ENCODE assay signal across 17 cellular contexts in the genomic region with DNA sequence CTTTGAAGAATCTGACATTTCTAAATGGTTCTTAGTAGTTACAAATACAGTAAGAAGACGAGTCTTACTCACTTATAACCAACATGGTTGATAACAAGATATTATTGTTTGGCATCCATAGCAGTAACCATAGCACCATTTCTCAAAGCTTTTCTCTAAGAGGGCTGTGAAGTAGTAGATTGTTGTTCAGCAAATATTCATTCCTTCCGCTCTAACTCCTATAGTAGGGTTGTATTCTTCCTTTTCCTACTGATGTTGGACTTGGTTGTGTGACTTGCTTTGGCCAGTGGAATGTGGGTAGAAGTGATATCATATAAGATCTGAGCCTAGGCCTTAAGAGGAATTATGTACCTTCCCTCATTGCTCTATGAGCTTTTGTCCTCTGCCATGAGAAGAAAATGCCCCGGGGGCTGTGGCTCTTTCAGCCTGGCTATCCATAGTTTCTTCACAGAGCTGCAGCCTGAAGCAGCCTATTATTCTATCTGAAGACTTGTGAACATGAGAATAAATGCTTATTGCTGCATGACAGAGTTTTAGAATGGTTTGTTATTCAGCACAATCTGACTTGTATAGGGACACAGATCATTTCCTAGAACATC. TPM values are rescaled to one million over a fixed set of nuclear protein-coding genes. Genes with fewer than 3 reads are reported as not detected.
A peak's percentile ranks its signal among the peaks of the same experiment; 100 is the strongest.
DNase-seq lines count a peak whose midpoint lies in the region; ATAC-seq and TF ChIP-seq lines count a peak whose summit lies in the region.
"Had no signal": no experiment of that assay in that cellular context is flagged by ENCODE, and none has a peak within 500 bp of the region (broad histone marks: within the 10 kb centered on the region; RNA-seq: fewer than 3 reads in every experiment).

No MANE protein-coding gene starts in this region.

- no peak overlapping the region for H4K8ac ChIP-seq in IMR-90 (ENCODE audit: low read depth in 2 of 2, low read length in 2 of 2)
- no peak overlapping the region for H4K8ac ChIP-seq in trophoblast cell (ENCODE audit: low read depth, low read length)

- WGBS in IMR-90 (ENCODE audit: extremely low coverage in 2 of 2, insufficient read length in 1 of 2), 2 experiments: no CpG with 5 or more reads among the region's 3 CpGs
- WGBS in trophoblast cell (ENCODE audit: extremely low coverage, insufficient coverage, insufficient read length): no CpG with 5 or more reads among the region's 3 CpGs

- H3K79me2 ChIP-seq in trophoblast cell (ENCODE audit: control insufficient read depth, insufficient read depth, low read length, poor library complexity) (no peaks in the 10 kb centered on the region), neural progenitor cell (ENCODE audit: low read depth) (no peaks in the 10 kb centered on the region)

- TF ChIP-seq CTCF in BE2C (IDR thresholded peaks at IDR 0.05; ENCODE audit: low read depth, low read length) (no peak), IMR-90 (conservative IDR thresholded peaks at IDR 0.05; ENCODE audit: low read depth, low read length) (no peak), neural progenitor cell (IDR thresholded peaks at IDR 0.05) (no peak)

- H2AFZ ChIP-seq in IMR-90 (replicated peaks; ENCODE audit: low read length, poor library complexity): no peak overlapping the region
- no peak overlapping the region for H2AFZ ChIP-seq in trophoblast cell (ENCODE audit: insufficient read depth, low read length, poor library complexity)
- no peak overlapping the region for H2AFZ ChIP-seq in neural progenitor cell (replicated peaks)

- no peak overlapping the region for H2BK12ac ChIP-seq in trophoblast cell (ENCODE audit: low read length)

- H3K27ac Mint-ChIP-seq in CD4-positive, alpha-beta memory T cell: no peak overlapping the region
- H3K27ac Mint-ChIP-seq in neural progenitor cell: no peak overlapping the region

- DNase-seq in BE2C (peak; percentile 16), IMR-90 (no peak), foreskin melanocyte (peak; percentile 89), trophoblast cell (peak; percentile 81 to 91), NCI-H1092 treated with DMSO at 0.1 percent for 48 hours (lab: John Stamatoyannopoulos, UW) (no peak), neural progenitor cell (ENCODE audit: low spot score) (no peak)
- no peak for DNase-seq in CD4-positive, alpha-beta memory T cell
- DNase-seq: GDM1; H7; NCI-H1694 treated with DMSO at 0.1 percent for 48 hours; NCI-H510A; NCI-H748 treated with DMSO at 0.1 percent for 48 hours; NK-92 treated with Interleukin-12 subunit alpha and Interleukin-12 subunit beta, amount 100 ng/mL, for 24 hours; SHP77 had no signal

- H3K4ac ChIP-seq in IMR-90 (ENCODE audit: low read depth, low read length): peak overlapping the region; percentile 26; the same call in 1 of the 2 replicates
- H3K4ac ChIP-seq in trophoblast cell (ENCODE audit: low read depth, low read length): no peak overlapping the region

- H3K9me3 Mint-ChIP-seq in CD4-positive, alpha-beta memory T cell: peaks cover 0 to 45% (median 22%) of the 10 kb centered on the region in 8 donors
- H3K9me3 Mint-ChIP-seq in neural progenitor cell: peaks cover 23% of the 10 kb centered on the region

- H3K9me1 ChIP-seq in IMR-90 (ENCODE audit: insufficient read depth, low read length): no peaks in the 10 kb centered on the region

- H3K27me3 Mint-ChIP-seq in CD4-positive, alpha-beta memory T cell: peaks cover 5 to 10% of the 10 kb centered on the region in 2 donors
- H3K27me3 Mint-ChIP-seq in neural progenitor cell (ENCODE audit: insufficient read depth, low read depth): no peaks in the 10 kb centered on the region

- no TSS peak for BruUV-seq in IMR-90 (replicated peaks; lab: Mats Ljungman, UMichigan)

- H3K23ac ChIP-seq in IMR-90 (ENCODE audit: low read depth, low read length) (no peak overlapping the region), trophoblast cell (ENCODE audit: low read length) (no peak overlapping the region)

- H4K20me1 ChIP-seq in IMR-90 (ENCODE audit: insufficient read depth, low read length) (no peaks in the 10 kb centered on the region), neural progenitor cell (ENCODE audit: low read depth) (no peaks in the 10 kb centered on the region)

- H4K5ac ChIP-seq in IMR-90 (ENCODE audit: low read depth, low read length): no peak overlapping the region

- TF ChIP-seq POLR2A in IMR-90 (IDR thresholded peaks at IDR 0.05; ENCODE audit: low read depth, low read length): no peak

- H2AK9ac ChIP-seq in IMR-90 (replicated peaks; ENCODE audit: low read depth, low read length, poor library complexity): no peak overlapping the region

- H2BK120ac ChIP-seq in IMR-90 (ENCODE audit: low read depth, low read length) (peak overlapping the region; percentile 65; the same call in 1 of the 2 replicates), trophoblast cell (ENCODE audit: insufficient read depth, low read length, poor library complexity) (no peak overlapping the region)

- POLR2A ChIA-PET in IMR-90 (lab: Charles Lee; ENCODE audit: unreplicated experiment): no interaction called here
- POLR2A ChIA-PET in CD4-positive, alpha-beta memory T cell (lab: Charles Lee; ENCODE audit: partially characterized antibody): interaction anchor here (1.0 kb wide), 1 partner anchor 136 kb away, joined by 3 read pairs; the partner anchor contains the start of gene CTR9

- H3K27ac ChIP-seq in IMR-90 (ENCODE audit: insufficient read depth, low read length) (no peak overlapping the region), trophoblast cell (ENCODE audit: low read depth, low read length) (no peak overlapping the region), neural progenitor cell (no peak overlapping the region)
- no peak overlapping the region for H3K27ac ChIP-seq in CD4-positive, alpha-beta memory T cell (ENCODE audit: low read depth, low read length)
- H3K27ac ChIP-seq: C4-2B had no signal

- no peak overlapping the region for H3K9ac ChIP-seq in IMR-90 (ENCODE audit: low read depth, low read length)
- no peak overlapping the region for H3K9ac ChIP-seq in trophoblast cell (ENCODE audit: low read length)
- H3K9ac ChIP-seq in neural progenitor cell: no peak overlapping the region

- dilution Hi-C loops in IMR-90 (cut with HindIII; ENCODE audit: low sequenced_read_pairs, unreplicated experiment): no loop called here

- H3K4me3 ChIP-seq in BE2C (ENCODE audit: low read depth, low read length) (no peak overlapping the region), IMR-90 (ENCODE audit: insufficient read depth, low read depth, low read length) (no peak overlapping the region), trophoblast cell (ENCODE audit: low read depth, low read length) (no peak overlapping the region), neural progenitor cell (no peak overlapping the region)
- H3K4me3 ChIP-seq in CD4-positive, alpha-beta memory T cell (ENCODE audit: low read length in 2 of 2): no peak overlapping the region
- H3K4me3 ChIP-seq: K562 had no signal

- no peak overlapping the region for H2AK5ac ChIP-seq in IMR-90 (ENCODE audit: low read depth, low read length)
- H2AK5ac ChIP-seq in trophoblast cell (ENCODE audit: low read length): no peak overlapping the region

- peaks cover 6 to 20% of the 10 kb centered on the region in 2 donors for H3K36me3 Mint-ChIP-seq in CD4-positive, alpha-beta memory T cell
- H3K36me3 Mint-ChIP-seq in neural progenitor cell: peaks cover 3% of the 10 kb centered on the region

- H4K91ac ChIP-seq in IMR-90 (ENCODE audit: insufficient read depth, low read depth, low read length) (no peak overlapping the region), trophoblast cell (ENCODE audit: low read depth, low read length) (no peak overlapping the region)

- H3K4me2 ChIP-seq in IMR-90 (ENCODE audit: low read depth, low read length): no peak overlapping the region
- no peak overlapping the region for H3K4me2 ChIP-seq in trophoblast cell (ENCODE audit: low read length)
- H3K4me2 ChIP-seq in neural progenitor cell: no peak overlapping the region

- H3F3A ChIP-seq in neural progenitor cell (ENCODE audit: low read depth): no peaks in the 10 kb centered on the region

- TF ChIP-seq RAD21 in IMR-90 (IDR thresholded peaks at IDR 0.05; ENCODE audit: low read length): no peak

- no peak overlapping the region for H3K4me3 Mint-ChIP-seq in CD4-positive, alpha-beta memory T cell
- H3K4me3 Mint-ChIP-seq in neural progenitor cell: no peak overlapping the region

- intact Hi-C loops in IMR-90 (cut with micrococcal nuclease): no loop called here
- intact Hi-C loops in CD4-positive, alpha-beta memory T cell (cut with micrococcal nuclease): no loop called here

- H4K12ac ChIP-seq in trophoblast cell (ENCODE audit: low read depth, low read length): no peak overlapping the region

- ATAC-seq in IMR-90 (ENCODE audit: low read depth): no peak
- ATAC-seq in HG03378 (IDR thresholded peaks at IDR 0.05; ENCODE audit: unreplicated experiment): no peak
- ATAC-seq: K562 had no signal

- in situ Hi-C loops in IMR-90 (cut with MboI; ENCODE audit: low sequenced_read_pairs): no loop called here

- H2BK15ac ChIP-seq in IMR-90 (ENCODE audit: low read depth, low read length): peak overlapping the region; percentile 6; the same call in 1 of the 3 replicates

- H3K79me1 ChIP-seq in IMR-90 (ENCODE audit: low read depth in 1 of 2, low read length in 2 of 2) (no peaks in the 10 kb centered on the region), trophoblast cell (ENCODE audit: low read length) (peaks cover 2% of the 10 kb centered on the region)

- H2BK20ac ChIP-seq in IMR-90 (ENCODE audit: low read depth, low read length): no peak overlapping the region

- H2BK5ac ChIP-seq in IMR-90 (ENCODE audit: low read depth, low read length, poor library complexity, severe bottlenecking): no peak overlapping the region
- no peak overlapping the region for H2BK5ac ChIP-seq in trophoblast cell (ENCODE audit: low read depth, low read length, poor library complexity)

- H3K9me3 ChIP-seq in BE2C (no peaks in the 10 kb centered on the region), IMR-90 (ENCODE audit: control insufficient read depth, insufficient read depth, low read length) (no peaks in the 10 kb centered on the region), trophoblast cell (ENCODE audit: insufficient read depth, low read depth, low read length) (peaks cover 1% of the 10 kb centered on the region), neural progenitor cell (ENCODE audit: low read depth) (no peaks in the 10 kb centered on the region)
- peaks cover 0 to 4% of the 10 kb centered on the region in 2 donors for H3K9me3 ChIP-seq in CD4-positive, alpha-beta memory T cell (ENCODE audit: control insufficient read depth in 1 of 2, low read length in 2 of 2)

- CTCF ChIA-PET in IMR-90 (lab: Yijun Ruan, JAX): interaction anchor here (0.6 kb wide), 1 partner anchor 154 kb away, joined by 5 read pairs; no protein-coding TSS in a partner anchor
- CTCF ChIA-PET in CD4-positive, alpha-beta memory T cell (lab: Charles Lee; ENCODE audit: partially characterized antibody): interaction anchor here (2.0 kb wide), 1 partner anchor 8 kb away, joined by 6 read pairs; no protein-coding TSS in a partner anchor

- H3K18ac ChIP-seq in IMR-90 (ENCODE audit: low read depth, low read length) (no peak overlapping the region), trophoblast cell (ENCODE audit: low read length) (no peak overlapping the region)

- no peaks in the 10 kb centered on the region for H3K4me1 Mint-ChIP-seq in CD4-positive, alpha-beta memory T cell
- H3K4me1 Mint-ChIP-seq in neural progenitor cell: no peaks in the 10 kb centered on the region

- H3K27me3 ChIP-seq in BE2C (no peaks in the 10 kb centered on the region), IMR-90 (ENCODE audit: control insufficient read depth, insufficient read depth, low read length) (no peaks in the 10 kb centered on the region), trophoblast cell (ENCODE audit: insufficient read depth, low read length) (no peaks in the 10 kb centered on the region), neural progenitor cell (no peaks in the 10 kb centered on the region)
- H3K27me3 ChIP-seq in CD4-positive, alpha-beta memory T cell (ENCODE audit: insufficient read depth, low read length): no peaks in the 10 kb centered on the region

- H3K14ac ChIP-seq in IMR-90 (replicated peaks; ENCODE audit: low read depth, low read length) (no peak overlapping the region), trophoblast cell (ENCODE audit: low read length) (no peak overlapping the region)

- H3K56ac ChIP-seq in IMR-90 (ENCODE audit: extremely low read depth, insufficient read depth, low read length): no peak overlapping the region

- H3K36me3 ChIP-seq in BE2C (no peaks in the 10 kb centered on the region), IMR-90 (ENCODE audit: control insufficient read depth, insufficient read depth, low read length) (no peaks in the 10 kb centered on the region), trophoblast cell (ENCODE audit: control insufficient read depth in 1 of 2, insufficient read depth in 2 of 2, low read length in 2 of 2) (no peaks in the 10 kb centered on the region), neural progenitor cell (no peaks in the 10 kb centered on the region)
- no peaks in the 10 kb centered on the region for H3K36me3 ChIP-seq in CD4-positive, alpha-beta memory T cell (ENCODE audit: insufficient read depth, low read length)

- H3K4me1 ChIP-seq in BE2C (peaks cover 7% of the 10 kb centered on the region), IMR-90 (ENCODE audit: control insufficient read depth, insufficient read depth, low read length) (0 out of 2 replicates have a peak, but pooled peaks cover 1% of the 10 kb centered on the region), trophoblast cell (ENCODE audit: control insufficient read depth in 1 of 2, insufficient read depth in 2 of 2, low read length in 2 of 2) (peaks cover 0 to 2% of the 10 kb centered on the region in 2 experiments), neural progenitor cell (no peaks in the 10 kb centered on the region)
- H3K4me1 ChIP-seq in CD4-positive, alpha-beta memory T cell (ENCODE audit: insufficient read depth, low read length): no peaks in the 10 kb centered on the region

RNA-seq across cellular contexts. Expression of gene ZBED5, which starts 28.9 kb away (rescaled TPM):
- 37.5 TPM for polyA plus RNA-seq in BE2C (2012; ENCODE audit: insufficient read depth, insufficient read length, low read depth)
- total RNA-seq in IMR-90 (2012; rRNA removed) (30.8 and 35.6 TPM in 2 replicates), neural progenitor cell (ENCODE audit: low replicate concordance) (70.9 and 87.9 TPM in 2 replicates)
- 26.1 and 28.2 TPM in 2 replicates for polyA plus RNA-seq in IMR-90 (2012; rRNA removed)
- 2.9 and 6.5 TPM in 2 replicates for polyA plus RNA-seq in IMR-90 (2012; cell fraction: cytosol; rRNA removed)
- polyA plus RNA-seq in IMR-90 (2012; cell fraction: nucleus; rRNA removed; ENCODE audit: low replicate concordance): 9.6 and 84.5 TPM in 2 replicates
- polyA plus RNA-seq in trophoblast cell (2013): 22.2 and 22.5 TPM in 2 replicates
- 100 to 1,000 TPM; 126 to 129 TPM for total RNA-seq in CD4-positive, alpha-beta memory T cell
- 10 to 100 TPM; 16.7 to 17.6 TPM for polyA plus RNA-seq in CD4-positive, alpha-beta memory T cell

Comparison
In these comparisons a context has a peak if more than half of its experiments do, and no peak if none do; other contexts are left out.
1. DNase-seq: peak in BE2C (single experiment), foreskin melanocyte (single experiment) and trophoblast cell (2 of 2); none in IMR-90 (single experiment), CD4-positive, alpha-beta memory T cell (0 of 5), NCI-H1092 treated with DMSO at 0.1 percent for 48 hours (single experiment) and neural progenitor cell (single experiment).